In the genomic region with DNA sequence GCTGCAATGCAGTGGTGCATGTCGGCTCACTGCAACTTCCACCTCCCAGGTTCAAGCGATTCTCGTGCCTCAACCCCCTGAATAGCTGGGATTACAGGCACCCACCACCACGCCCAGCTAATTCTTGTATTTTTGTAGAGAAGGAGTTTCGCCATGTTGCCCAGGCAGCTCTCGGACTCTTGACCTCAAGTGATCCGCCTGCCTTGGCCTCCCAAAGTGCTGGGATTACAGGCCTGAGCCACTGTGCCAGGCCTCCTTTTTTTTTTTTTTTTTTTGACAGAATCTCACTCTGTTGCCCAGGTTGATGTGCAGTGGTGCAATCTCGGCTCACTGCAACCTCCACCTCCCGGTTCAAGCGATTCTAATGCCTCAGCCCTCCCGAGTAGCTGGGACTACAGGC, we compare ENCODE assay signal across 9 cellular contexts. TPM values are rescaled to one million over a fixed set of nuclear protein-coding genes. Genes with fewer than 3 reads are reported as not detected.
"Had no signal": no experiment of that assay in that cellular context is flagged by ENCODE, and none has a peak within 500 bp of the region (broad histone marks: within the 10 kb centered on the region; RNA-seq: fewer than 3 reads in every experiment).

No MANE protein-coding gene starts in this region.

RNA-seq across cellular contexts. Expression of gene RAMP2, which starts 18.1 kb away (rescaled TPM):
- total RNA-seq: activated CD4-positive, alpha-beta memory T cell treated with anti-CD3 and anti-CD28 coated beads for 36 hours; activated T-cell treated with anti-CD3 and anti-CD28 coated beads, Interleukin-2, amount 50 U/mL, for 72 hours; foreskin keratinocyte; mammary epithelial cell; renal cortical epithelial cell had no signal

RNA-seq across cellular contexts. Expression of gene WNK4, which starts 37.5 kb away (rescaled TPM):
- total RNA-seq: left ventricle myocardium inferior, thoracic aorta, ureter had no signal
- polyA plus RNA-seq: smooth muscle cell had no signal
